In genomic region chr22:27575348-27575747, GRCh38 we compare ENCODE assay signal across 21 cellular contexts.
"Had no signal": no experiment of that assay in that cellular context is flagged by ENCODE, and none has a peak within 500 bp of the region (broad histone marks: within the 10 kb centered on the region; RNA-seq: fewer than 3 reads in every experiment).

No MANE protein-coding gene starts in this region.

- H3K4me1 ChIP-seq: prostate gland had no signal

- H3K27me3 ChIP-seq: right atrium auricular region, vagina had no signal

- H3K27ac Mint-ChIP-seq: effector memory CD8-positive, alpha-beta T cell; naive thymus-derived CD4-positive, alpha-beta T cell; nephron progenitor cell; stimulated activated naive B cell treated with anti-CD40 and anti-IgM and Interleukin-4, amounts not matched to agents 10 μg/mL and 1 μg/mL and 100 μg/mL, for 72 hours; stimulated activated naive CD8-positive, alpha-beta T cell treated with anti-CD3 and anti-CD28 coated beads, Interleukin-15, Interleukin-2, amounts not matched to agents 100 ng/mL and 50 ng/mL, for 24 hours had no signal

- H3K9me3 ChIP-seq: prostate gland, thoracic aorta, vagina had no signal

- H3K36me3 ChIP-seq: prostate gland, right atrium auricular region, thoracic aorta, tibial nerve, upper lobe of left lung, vagina had no signal

- H3K36me3 Mint-ChIP-seq: stimulated activated naive B cell treated with anti-CD40 and anti-IgM and Interleukin-4, amounts not matched to agents 10 μg/mL and 1 μg/mL and 100 μg/mL, for 72 hours had no signal

- DNase-seq: cortex of kidney; effector memory CD8-positive, alpha-beta T cell; mesenchymal stem cell; midbrain; naive thymus-derived CD4-positive, alpha-beta T cell; nephron progenitor cell; nucleus accumbens; stimulated activated CD4-positive, alpha-beta T cell treated with anti-CD3 and anti-CD28 coated beads, Interleukin-15, amount 100 ng/mL, for 24 hours; stimulated activated CD4-positive, alpha-beta T cell treated with anti-CD3 and anti-CD28 coated beads, Interleukin-2, amount 100 ng/mL, for 48 hours; stimulated activated naive B cell treated with anti-CD40 and anti-IgM and Interleukin-4, amounts not matched to agents 10 μg/mL and 1 μg/mL and 100 μg/mL, for 72 hours; upper lobe of left lung had no signal

- H3K4me3 Mint-ChIP-seq: effector memory CD8-positive, alpha-beta T cell; naive thymus-derived CD4-positive, alpha-beta T cell; nephron progenitor cell; stimulated activated naive B cell treated with anti-CD40 and anti-IgM and Interleukin-4, amounts not matched to agents 10 μg/mL and 1 μg/mL and 100 μg/mL, for 72 hours; stimulated activated naive CD8-positive, alpha-beta T cell treated with anti-CD3 and anti-CD28 coated beads, Interleukin-15, Interleukin-2, amounts not matched to agents 100 ng/mL and 50 ng/mL, for 24 hours had no signal

- ATAC-seq: effector memory CD8-positive, alpha-beta T cell; left lobe of liver; naive thymus-derived CD4-positive, alpha-beta T cell; stimulated activated naive B cell treated with anti-CD40 and anti-IgM and Interleukin-4, amounts not matched to agents 10 μg/mL and 1 μg/mL and 100 μg/mL, for 72 hours had no signal

- H3K27ac ChIP-seq: prostate gland, right atrium auricular region, skin epidermis, thoracic aorta, tibial nerve, vagina had no signal

- H3K4me1 Mint-ChIP-seq: naive thymus-derived CD4-positive, alpha-beta T cell; stimulated activated naive B cell treated with anti-CD40 and anti-IgM and Interleukin-4, amounts not matched to agents 10 μg/mL and 1 μg/mL and 100 μg/mL, for 72 hours had no signal

- FAIRE-seq: frontal cortex, keratinocyte had no signal

- H3K4me3 ChIP-seq: prostate gland, right atrium auricular region, skin epidermis, thoracic aorta, tibial nerve, upper lobe of left lung, vagina had no signal
